Comparison of ENCODE assay signal across 23 cellular contexts in the genomic region with DNA sequence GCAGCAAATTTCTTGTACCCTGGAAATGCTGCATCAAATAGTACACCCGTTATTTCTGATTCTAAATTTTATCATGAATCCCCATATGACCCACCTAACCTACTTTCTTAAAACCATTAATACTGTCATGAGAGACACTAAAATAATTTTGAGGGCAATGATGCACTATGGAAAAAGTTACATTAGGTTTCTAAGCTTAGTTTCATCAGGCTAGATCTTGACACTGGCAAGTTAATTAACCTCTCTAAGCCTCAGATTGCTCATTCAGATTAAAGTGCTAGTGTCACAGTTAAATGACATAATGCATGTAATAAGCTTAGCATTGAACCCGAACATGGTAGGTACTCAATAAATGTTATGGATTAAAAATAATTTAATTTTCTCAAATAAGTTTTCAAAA.
"Had no signal": no experiment of that assay in that cellular context is flagged by ENCODE, and none has a peak within 500 bp of the region (broad histone marks: within the 10 kb centered on the region; RNA-seq: fewer than 3 reads in every experiment).

No MANE protein-coding gene starts in this region.

- H3K27me3 ChIP-seq: colonic mucosa, foreskin keratinocyte, tibial nerve, vagina had no signal

- H3K4me3 Mint-ChIP-seq: activated CD4-positive, alpha-beta memory T cell treated with anti-CD3 and anti-CD28 coated beads, Interleukin-2, amount 10 ng/mL, durations not matched to agents 7 days and 5 days; central memory CD8-positive, alpha-beta T cell; endodermal cell; neural crest cell; T-helper 2 cell treated with Interferon-gamma antibody and Interleukin-4, amounts not matched to agents 5 μg/mL and 100 μg/mL, for 36 hours; WTC11 had no signal

- H3K36me3 ChIP-seq: colonic mucosa, left ventricle myocardium inferior, tibial nerve, vagina had no signal

- H3K27me3 Mint-ChIP-seq: progenitor cell of endocrine pancreas had no signal

- H3K4me1 Mint-ChIP-seq: central memory CD8-positive, alpha-beta T cell had no signal

- FAIRE-seq: TTC549 had no signal

- H3K27ac Mint-ChIP-seq: activated CD4-positive, alpha-beta memory T cell treated with anti-CD3 and anti-CD28 coated beads, Interleukin-2, amount 10 ng/mL, durations not matched to agents 7 days and 5 days; activated T-helper 2 cell treated with anti-CD3 and anti-CD28 coated beads, Interferon-gamma antibody, Interleukin-2, Interleukin-4, amounts not matched to agents 10 μg/mL and 5 μg/mL and 100 μg/mL, durations not matched to agents 14 hours and 24 hours and 36 hours; endodermal cell; progenitor cell of endocrine pancreas; T-helper 2 cell treated with Interferon-gamma antibody and Interleukin-4, amounts not matched to agents 5 μg/mL and 100 μg/mL, for 36 hours had no signal

- H3K9me3 ChIP-seq: colonic mucosa, left ventricle myocardium inferior, tibial nerve, vagina had no signal

- H3K4me1 ChIP-seq: colonic mucosa had no signal

- H3K9me3 Mint-ChIP-seq: activated CD4-positive, alpha-beta memory T cell treated with anti-CD3 and anti-CD28 coated beads, Interleukin-2, amount 10 ng/mL, durations not matched to agents 7 days and 5 days; activated T-helper 2 cell treated with anti-CD3 and anti-CD28 coated beads, Interferon-gamma antibody, Interleukin-2, Interleukin-4, amounts not matched to agents 10 μg/mL and 5 μg/mL and 100 μg/mL, durations not matched to agents 14 hours and 24 hours and 36 hours; central memory CD8-positive, alpha-beta T cell; endodermal cell; T-helper 2 cell treated with Interferon-gamma antibody and Interleukin-4, amounts not matched to agents 5 μg/mL and 100 μg/mL, for 36 hours; WTC11 had no signal

- H3K36me3 Mint-ChIP-seq: WTC11 had no signal

- H3K4me3 ChIP-seq: colonic mucosa, left ventricle myocardium inferior, tibial nerve, vagina had no signal

- H3K27ac ChIP-seq: colonic mucosa, epithelial cell of prostate, foreskin keratinocyte, left ventricle myocardium inferior, tibial nerve, vagina had no signal

- DNase-seq: activated CD4-positive, alpha-beta memory T cell treated with anti-CD3 and anti-CD28 coated beads, Interleukin-2, amount 10 ng/mL, durations not matched to agents 7 days and 5 days; activated CD4-positive, alpha-beta T cell treated with anti-CD3 and anti-CD28 coated beads for 4 hours; activated naive CD4-positive, alpha-beta T cell treated with Interleukin-2 at 50 U/mL for 16 hours; activated T-cell treated with anti-CD3 and anti-CD28 coated beads, Interleukin-2, amount 50 U/mL, for 1 hour; anterior cingulate cortex; colonic mucosa; endodermal cell; foreskin keratinocyte; glutamatergic neuron; left ventricle myocardium inferior; mammary epithelial cell; stimulated activated naive CD4-positive, alpha-beta T cell; substantia nigra had no signal
